In the genomic region with DNA sequence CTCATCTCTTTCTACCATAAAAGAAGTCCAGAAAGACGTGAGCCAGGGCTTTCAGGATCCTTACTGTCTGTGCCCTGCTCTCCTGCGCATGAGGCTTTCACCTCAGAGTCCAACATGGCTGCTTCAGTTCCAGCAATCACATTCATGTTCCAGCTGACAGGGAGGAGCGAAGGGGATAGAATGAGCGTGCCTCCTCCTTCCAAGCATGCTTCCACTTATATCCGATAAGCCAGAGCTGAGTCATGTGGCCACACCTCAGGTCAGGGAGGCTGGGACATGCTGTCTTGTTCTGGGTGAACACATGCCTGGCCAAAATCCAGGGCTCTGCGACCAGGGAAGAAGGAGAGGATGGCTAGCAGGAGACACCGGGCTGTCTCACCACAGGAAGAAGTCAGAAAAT, we compare ENCODE assay signal across 29 cellular contexts.
DNase-seq lines count a peak whose midpoint lies in the region; ATAC-seq and TF ChIP-seq lines count a peak whose summit lies in the region.
"Had no signal": no experiment of that assay in that cellular context is flagged by ENCODE, and none has a peak within 500 bp of the region (broad histone marks: within the 10 kb centered on the region; RNA-seq: fewer than 3 reads in every experiment).

No MANE protein-coding gene starts in this region.

- no peaks in the 10 kb centered on the region for H3K27me3 Mint-ChIP-seq in activated CD4-positive, alpha-beta T cell treated with anti-CD3 and anti-CD28 coated beads, Interleukin-2, amount 10 ng/mL, durations not matched to agents 7 days and 5 days
- H3K27me3 Mint-ChIP-seq: activated naive CD4-positive, alpha-beta T cell treated with anti-CD3 and anti-CD28 coated beads, Interleukin-2, amount 50 U/mL, for 24 hours; IgD-negative memory B cell had no signal

- H3K9me3 Mint-ChIP-seq in activated CD4-positive, alpha-beta T cell treated with anti-CD3 and anti-CD28 coated beads, Interleukin-2, amount 10 ng/mL, durations not matched to agents 7 days and 5 days: no peaks in the 10 kb centered on the region
- H3K9me3 Mint-ChIP-seq: activated naive CD4-positive, alpha-beta T cell treated with anti-CD3 and anti-CD28 coated beads, Interleukin-2, amount 50 U/mL, for 24 hours; CD8-positive, alpha-beta memory T cell; IgD-negative memory B cell had no signal

- POLR2A ChIA-PET in activated CD4-positive, alpha-beta T cell treated with anti-CD3 and anti-CD28 coated beads, Interleukin-2, amount 10 ng/mL, durations not matched to agents 7 days and 5 days (lab: Charles Lee): no interaction called here

- no peak overlapping the region for H2BK12ac ChIP-seq in neuronal stem cell (ENCODE audit: low read length)

- no peak overlapping the region for H3K27ac Mint-ChIP-seq in activated CD4-positive, alpha-beta T cell treated with anti-CD3 and anti-CD28 coated beads, Interleukin-2, amount 10 ng/mL, durations not matched to agents 7 days and 5 days
- H3K27ac Mint-ChIP-seq: activated naive CD4-positive, alpha-beta T cell treated with anti-CD3 and anti-CD28 coated beads, Interleukin-2, amount 50 U/mL, for 24 hours; CD8-positive, alpha-beta memory T cell; IgD-negative memory B cell had no signal

- no peak for TF ChIP-seq CTCF in epithelial cell of esophagus (IDR thresholded peaks at IDR 0.05; ENCODE audit: insufficient read depth, low read depth, low read length, missing control alignments)

- H3K4me3 ChIP-seq in MG63 (no peak overlapping the region), epithelial cell of esophagus (ENCODE audit: low read length) (no peak overlapping the region), neuronal stem cell (ENCODE audit: low read length in 2 of 2) (no peak overlapping the region)
- H3K4me3 ChIP-seq: dorsolateral prefrontal cortex, gastroesophageal sphincter, HAP-1, hepatocyte, tibial artery had no signal

- no peak overlapping the region for H4K8ac ChIP-seq in neuronal stem cell (ENCODE audit: low read depth, low read length)

- no peak overlapping the region for H3K23ac ChIP-seq in neuronal stem cell (ENCODE audit: low read depth, low read length, poor library complexity)

- no CpG with 5 or more reads among the region's 7 CpGs for WGBS in neuronal stem cell (ENCODE audit: extremely low coverage in 2 of 2, insufficient read length in 2 of 2, insufficient replicate concordance in 1 of 2), 2 donors

- no peak overlapping the region for H2BK15ac ChIP-seq in neuronal stem cell (ENCODE audit: low read length)

- no peak overlapping the region for H2AFZ ChIP-seq in neuronal stem cell (ENCODE audit: low read length)
- H2AFZ ChIP-seq: hepatocyte had no signal

- no peak overlapping the region for H3K9ac ChIP-seq in neuronal stem cell (ENCODE audit: low read depth, low read length, poor library complexity)

- no peak overlapping the region for H3K27ac ChIP-seq in neuronal stem cell (replicated peaks; ENCODE audit: low read length)
- H3K27ac ChIP-seq: brain microvascular endothelial cell, gastroesophageal sphincter, hepatocyte, tibial artery, VCaP had no signal

- no peak overlapping the region for H4K91ac ChIP-seq in neuronal stem cell (ENCODE audit: low read depth, low read length, poor library complexity)

- H3K9me3 ChIP-seq in MG63 (no peaks in the 10 kb centered on the region), neuronal stem cell (replicated peaks in 1 of 2; ENCODE audit: control insufficient read depth in 2 of 2, insufficient read depth in 1 of 2, low read depth in 1 of 2, low read length in 2 of 2) (peaks cover 0 to 2% of the 10 kb centered on the region in 2 donors)
- H3K9me3 ChIP-seq: gastroesophageal sphincter, HAP-1, tibial artery had no signal

- DNase-seq in H4 (ENCODE audit: low spot score): peak; percentile 85
- DNase-seq in MG63: peak; percentile 54
- peak; percentile 26 for DNase-seq in epithelial cell of esophagus (ENCODE audit: low read depth)
- DNase-seq in neuronal stem cell (ENCODE audit: low spot score): no peak
- DNase-seq in UCSD-AML1 (lab: John Stamatoyannopoulos, UW; ENCODE audit: unreplicated experiment): no peak
- no peak for DNase-seq in activated CD4-positive, alpha-beta T cell treated with anti-CD3 and anti-CD28 coated beads, Interleukin-2, amount 10 ng/mL, durations not matched to agents 7 days and 5 days
- DNase-seq in NCI-H526 (lab: John Stamatoyannopoulos, UW): no peak
- DNase-seq: activated CD4-positive, alpha-beta T cell treated with anti-CD3 and anti-CD28 coated beads for 48 hours; amygdala; brain microvascular endothelial cell; CD8-positive, alpha-beta memory T cell; DMS 273 treated with DMSO at 0.1 percent for 48 hours; left colon; mesendoderm; NCI-H1105 treated with DMSO at 0.1 percent for 48 hours; NCI-H1930; NCI-H524; SW 1271; tibial artery had no signal

- no peak overlapping the region for H3K4me3 Mint-ChIP-seq in activated CD4-positive, alpha-beta T cell treated with anti-CD3 and anti-CD28 coated beads, Interleukin-2, amount 10 ng/mL, durations not matched to agents 7 days and 5 days
- H3K4me3 Mint-ChIP-seq: activated naive CD4-positive, alpha-beta T cell treated with anti-CD3 and anti-CD28 coated beads, Interleukin-2, amount 50 U/mL, for 24 hours; CD8-positive, alpha-beta memory T cell; IgD-negative memory B cell had no signal

- H2AK5ac ChIP-seq in neuronal stem cell (ENCODE audit: low read depth, low read length): no peak overlapping the region

- CTCF ChIA-PET in activated CD4-positive, alpha-beta T cell treated with anti-CD3 and anti-CD28 coated beads, Interleukin-2, amount 10 ng/mL, durations not matched to agents 7 days and 5 days (lab: Charles Lee): no interaction called here

- no peak overlapping the region for H2BK120ac ChIP-seq in neuronal stem cell (ENCODE audit: low read depth, low read length)

- H3K79me1 ChIP-seq in neuronal stem cell (ENCODE audit: low read depth, low read length): no peaks in the 10 kb centered on the region

- no peak overlapping the region for H3K18ac ChIP-seq in neuronal stem cell (ENCODE audit: low read length)

- H3K4me1 Mint-ChIP-seq in activated CD4-positive, alpha-beta T cell treated with anti-CD3 and anti-CD28 coated beads, Interleukin-2, amount 10 ng/mL, durations not matched to agents 7 days and 5 days: no peaks in the 10 kb centered on the region
- H3K4me1 Mint-ChIP-seq: activated naive CD4-positive, alpha-beta T cell treated with anti-CD3 and anti-CD28 coated beads, Interleukin-2, amount 50 U/mL, for 24 hours; CD8-positive, alpha-beta memory T cell had no signal

- H3K4me1 ChIP-seq in neuronal stem cell (ENCODE audit: control insufficient read depth in 2 of 2, insufficient read depth in 1 of 2, low read depth in 1 of 2, low read length in 2 of 2): peaks cover 4 to 8% of the 10 kb centered on the region in 2 donors
- H3K4me1 ChIP-seq: gastroesophageal sphincter, HAP-1, tibial artery had no signal

- H3K27me3 ChIP-seq in MG63: no peaks in the 10 kb centered on the region
- H3K27me3 ChIP-seq in neuronal stem cell (ENCODE audit: control insufficient read depth in 3 of 3, insufficient read depth in 3 of 3, low read depth in 1 of 3, low read length in 3 of 3): peaks cover 0 to 12% (median 0%) of the 10 kb centered on the region in 3 experiments
- H3K27me3 ChIP-seq: brain microvascular endothelial cell, gastroesophageal sphincter, hepatocyte, tibial artery had no signal

- no peak overlapping the region for H3K4me2 ChIP-seq in neuronal stem cell (ENCODE audit: insufficient read depth, low read length, poor library complexity, severe bottlenecking)
- H3K4me2 ChIP-seq: hepatocyte had no signal

- H3K14ac ChIP-seq in neuronal stem cell (ENCODE audit: low read length): no peak overlapping the region

- no peaks in the 10 kb centered on the region for H3K36me3 ChIP-seq in MG63
- H3K36me3 ChIP-seq in neuronal stem cell (replicated peaks in 1 of 2; ENCODE audit: control insufficient read depth in 2 of 2, insufficient read depth in 2 of 2, low read length in 2 of 2): no peaks in the 10 kb centered on the region
- H3K36me3 ChIP-seq: brain microvascular endothelial cell, gastroesophageal sphincter, HAP-1 had no signal

- no peak for ATAC-seq in HG02852 (IDR thresholded peaks at IDR 0.05; ENCODE audit: unreplicated experiment)
- ATAC-seq: gastroesophageal sphincter, left colon, Panc1, right cardiac atrium had no signal

- H3K4ac ChIP-seq in neuronal stem cell (ENCODE audit: low read length): no peak overlapping the region

- no peaks in the 10 kb centered on the region for H3K36me3 Mint-ChIP-seq in activated CD4-positive, alpha-beta T cell treated with anti-CD3 and anti-CD28 coated beads, Interleukin-2, amount 10 ng/mL, durations not matched to agents 7 days and 5 days (ENCODE audit: low read depth)
- H3K36me3 Mint-ChIP-seq: activated naive CD4-positive, alpha-beta T cell treated with anti-CD3 and anti-CD28 coated beads, Interleukin-2, amount 50 U/mL, for 24 hours; CD8-positive, alpha-beta memory T cell had no signal

- H2BK5ac ChIP-seq in neuronal stem cell (ENCODE audit: low read length): peak overlapping the region; percentile 31

Comparison
In these comparisons a context has a peak if more than half of its experiments do, and no peak if none do; other contexts are left out.
1. DNase-seq: peak in H4 (single experiment), MG63 (single experiment) and epithelial cell of esophagus (single experiment); none in neuronal stem cell (single experiment), UCSD-AML1 (single experiment), activated CD4-positive, alpha-beta T cell treated with anti-CD3 and anti-CD28 coated beads, Interleukin-2, amount 10 ng/mL, durations not matched to agents 7 days and 5 days (single experiment) and NCI-H526 (0 of 2).